8 cellular contexts compared by ENCODE assay signal in the genomic region with DNA sequence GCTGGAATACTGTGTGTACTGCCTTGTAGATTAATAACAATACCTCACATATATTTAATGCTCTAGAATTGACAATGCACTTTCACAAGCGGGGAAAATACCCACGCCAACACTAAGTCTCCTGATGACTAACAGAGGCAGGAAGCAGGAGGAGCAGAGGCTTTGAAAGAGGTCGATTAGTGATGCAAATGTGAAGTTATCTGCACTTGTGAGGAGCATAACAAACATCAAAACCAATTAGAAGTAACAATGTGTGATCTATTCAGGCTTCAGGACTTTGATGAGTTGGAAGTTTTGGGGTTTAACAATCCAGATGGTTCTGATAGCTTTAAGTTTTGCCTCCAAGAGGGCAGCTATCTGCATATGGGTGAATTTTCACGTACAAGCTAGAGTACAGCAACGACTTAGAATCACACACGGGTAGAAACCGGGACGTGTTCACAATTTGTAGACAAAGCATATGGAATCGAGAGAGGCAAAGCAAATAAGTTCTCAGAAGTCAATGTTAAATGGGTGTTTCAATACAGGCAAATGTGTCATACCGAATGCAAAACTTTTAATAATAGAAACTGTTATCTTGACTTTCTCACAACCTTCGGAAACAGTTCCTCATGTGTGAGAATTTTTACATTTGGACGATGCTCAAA.
DNase-seq lines count a peak whose midpoint lies in the region; ATAC-seq and TF ChIP-seq lines count a peak whose summit lies in the region.

No MANE protein-coding gene starts in this region.

- 57 to 70% methylated on average over 12 of the region's 12 CpGs for WGBS in gastroesophageal sphincter (ENCODE audit: low coverage in 1 of 2), 2 donors

- peak overlapping the region; percentile 70 for H3K27ac Mint-ChIP-seq in activated CD4-positive, alpha-beta memory T cell treated with anti-CD3 and anti-CD28 coated beads, Interleukin-2, amount 10 ng/mL, durations not matched to agents 7 days and 5 days

- peaks cover 0 to 19% of the 10 kb centered on the region in 2 donors for H3K36me3 ChIP-seq in gastroesophageal sphincter

- POLR2A ChIA-PET in activated CD4-positive, alpha-beta memory T cell treated with anti-CD3 and anti-CD28 coated beads, Interleukin-2, amount 10 ng/mL, durations not matched to agents 7 days and 5 days (lab: Charles Lee), result interaction anchor here (0.7 to 2.5 kb wide), 5 partner anchors 11 to 160 kb away, joined by 3 to 8 read pairs (median 3); no protein-coding TSS in a partner anchor

- H3K9me3 Mint-ChIP-seq in activated CD4-positive, alpha-beta memory T cell treated with anti-CD3 and anti-CD28 coated beads, Interleukin-2, amount 10 ng/mL, durations not matched to agents 7 days and 5 days, result no peaks in the 10 kb centered on the region

- peak overlapping the region; percentile 43 for H3K4me3 Mint-ChIP-seq in activated CD4-positive, alpha-beta memory T cell treated with anti-CD3 and anti-CD28 coated beads, Interleukin-2, amount 10 ng/mL, durations not matched to agents 7 days and 5 days

- TF ChIP-seq POLR2A in GM19099 (IDR thresholded peaks at IDR 0.05; ENCODE audit: extremely low read depth, insufficient read length, low read depth), result peak; percentile 66
- no peak for TF ChIP-seq POLR2A in gastroesophageal sphincter (IDR thresholded peaks at IDR 0.05)

- no peaks in the 10 kb centered on the region for H3K9me3 ChIP-seq in gastroesophageal sphincter

- H3K27me3 Mint-ChIP-seq in activated CD4-positive, alpha-beta memory T cell treated with anti-CD3 and anti-CD28 coated beads, Interleukin-2, amount 10 ng/mL, durations not matched to agents 7 days and 5 days, result no peaks in the 10 kb centered on the region

- TF ChIP-seq EP300 in gastroesophageal sphincter (IDR thresholded peaks at IDR 0.05), result no peak

- DNase-seq in activated CD4-positive, alpha-beta memory T cell treated with anti-CD3 and anti-CD28 coated beads, Interleukin-2, amount 10 ng/mL, durations not matched to agents 7 days and 5 days, result peak; percentile 54
- DNase-seq in stimulated activated naive CD8-positive, alpha-beta T cell treated with anti-CD3 and anti-CD28 coated beads, Interleukin-15, Interleukin-2, amounts not matched to agents 100 U/mL and 50 U/mL, for 24 hours, result peak; percentile 53
- no peak for DNase-seq in DMS114 treated with DMSO at 0.1 percent for 48 hours (lab: John Stamatoyannopoulos, UW; ENCODE audit: unreplicated experiment)
- DNase-seq in LoVo (ENCODE audit: low spot score), result no peak
- DNase-seq in NCI-H1930 (lab: John Stamatoyannopoulos, UW), result no peak

- H3K4me1 Mint-ChIP-seq in activated CD4-positive, alpha-beta memory T cell treated with anti-CD3 and anti-CD28 coated beads, Interleukin-2, amount 10 ng/mL, durations not matched to agents 7 days and 5 days, result peaks cover 46% of the 10 kb centered on the region

- H3K4me1 ChIP-seq in gastroesophageal sphincter, result peaks cover 9 to 61% (median 11%) of the 10 kb centered on the region in 3 donors

- H3K4me3 ChIP-seq in gastroesophageal sphincter, result no peak overlapping the region

- no peak for TF ChIP-seq CTCF in gastroesophageal sphincter (IDR thresholded peaks at IDR 0.05)

- peak overlapping the region; percentile 3 to 60 (median 58) for H3K27ac ChIP-seq in gastroesophageal sphincter

- H3K27me3 ChIP-seq in gastroesophageal sphincter, result no peaks in the 10 kb centered on the region

- ATAC-seq in HG03097 (IDR thresholded peaks at IDR 0.05; ENCODE audit: low FRiP score, unreplicated experiment) (peak; percentile 51), gastroesophageal sphincter (no peak)
- peak; percentile 90 for ATAC-seq in stimulated activated naive CD8-positive, alpha-beta T cell treated with anti-CD3 and anti-CD28 coated beads, Interleukin-15, Interleukin-2, amounts not matched to agents 100 U/mL and 50 U/mL, for 24 hours

- CTCF ChIA-PET in activated CD4-positive, alpha-beta memory T cell treated with anti-CD3 and anti-CD28 coated beads, Interleukin-2, amount 10 ng/mL, durations not matched to agents 7 days and 5 days (lab: Charles Lee), result no interaction called here

- peaks cover 16% of the 10 kb centered on the region for H3K36me3 Mint-ChIP-seq in activated CD4-positive, alpha-beta memory T cell treated with anti-CD3 and anti-CD28 coated beads, Interleukin-2, amount 10 ng/mL, durations not matched to agents 7 days and 5 days (ENCODE audit: low read depth)

Comparison
In these comparisons a context has a peak if more than half of its experiments do, and no peak if none do; other contexts are left out.
1. DNase-seq: peak in activated CD4-positive, alpha-beta memory T cell treated with anti-CD3 and anti-CD28 coated beads, Interleukin-2, amount 10 ng/mL, durations not matched to agents 7 days and 5 days (single experiment) and stimulated activated naive CD8-positive, alpha-beta T cell treated with anti-CD3 and anti-CD28 coated beads, Interleukin-15, Interleukin-2, amounts not matched to agents 100 U/mL and 50 U/mL, for 24 hours (single experiment); none in DMS114 treated with DMSO at 0.1 percent for 48 hours (single experiment), LoVo (single experiment) and NCI-H1930 (0 of 2).